ENCODE assay signal across 1 cellular context in genomic region chr20:58173091-58173490, GRCh38.
TF ChIP-seq lines count a peak whose summit lies in the region.

No MANE protein-coding gene starts in this region.

TF ChIP-seq in HepG2, 621 proteins besides CTCF, POLR2A, EP300 and RAD21 (continued from another document):
- no peak for TF ChIP-seq RERE (CRISPR knock-in tag; IDR thresholded peaks at IDR 0.05; ENCODE audit: low read depth)
- no peak for TF ChIP-seq CEBPB (IDR thresholded peaks at IDR 0.05; ENCODE audit: borderline replicate concordance, low read depth, low read length)
- no peak for TF ChIP-seq ZNF841 (CRISPR knock-in tag; IDR thresholded peaks at IDR 0.05; ENCODE audit: borderline replicate concordance)
- TF ChIP-seq ZKSCAN1 (IDR thresholded peaks at IDR 0.05; ENCODE audit: low read length): no peak
- TF ChIP-seq ZSCAN25 (CRISPR knock-in tag; IDR thresholded peaks at IDR 0.05): no peak
- TF ChIP-seq MYPOP (CRISPR knock-in tag; IDR thresholded peaks at IDR 0.05): no peak
- TF ChIP-seq ZNF503 (CRISPR knock-in tag; IDR thresholded peaks at IDR 0.05): no peak
- no peak for TF ChIP-seq ZNF224 (CRISPR knock-in tag; IDR thresholded peaks at IDR 0.05)
- no peak for TF ChIP-seq RBFOX2 (IDR thresholded peaks at IDR 0.05; ENCODE audit: low read depth, low read length)
- TF ChIP-seq ZNF484 (CRISPR knock-in tag; IDR thresholded peaks at IDR 0.05; ENCODE audit: borderline replicate concordance, low read depth): no peak
- no peak for TF ChIP-seq THAP8 (CRISPR knock-in tag; IDR thresholded peaks at IDR 0.05; ENCODE audit: borderline replicate concordance)
